Comparison of ENCODE assay signal across 36 cellular contexts in the genomic region with DNA sequence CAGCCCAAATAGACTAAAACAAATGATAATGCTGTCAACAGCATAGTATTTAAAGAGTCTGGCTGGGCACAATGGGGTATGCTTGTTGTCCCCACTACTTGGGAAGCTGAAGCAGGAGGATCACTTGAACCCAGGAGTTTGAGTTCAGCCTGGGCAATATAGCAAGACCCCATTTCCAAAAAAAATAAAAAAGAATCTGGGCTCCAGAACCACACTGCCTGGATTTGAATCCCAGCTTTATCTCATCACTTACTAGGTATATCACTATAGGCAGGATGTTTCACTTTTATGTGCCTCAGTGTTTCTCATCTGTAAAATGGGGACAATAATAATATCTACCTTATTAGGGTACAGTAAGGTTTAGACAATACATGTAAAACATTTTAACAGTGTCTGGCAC. TPM values are rescaled to one million over a fixed set of nuclear protein-coding genes. Genes with fewer than 3 reads are reported as not detected.
"Had no signal": no experiment of that assay in that cellular context is flagged by ENCODE, and none has a peak within 500 bp of the region (broad histone marks: within the 10 kb centered on the region; RNA-seq: fewer than 3 reads in every experiment).

No MANE protein-coding gene starts in this region.

- H3K27ac ChIP-seq: ascending aorta, cardiac muscle cell, VCaP had no signal

- FAIRE-seq: TTC549 had no signal

- H3K4me3 ChIP-seq: ascending aorta, cardiac muscle cell had no signal

- H3K36me3 Mint-ChIP-seq: activated naive CD4-positive, alpha-beta T cell treated with anti-CD3 and anti-CD28 coated beads, Interleukin-2, amount 50 U/mL, for 24 hours; activated naive CD8-positive, alpha-beta T cell; activated naive CD8-positive, alpha-beta T cell treated with anti-CD3 and anti-CD28 coated beads, Interleukin-2, amount 10 ng/mL, durations not matched to agents 7 days and 5 days had no signal

- DNase-seq: activated CD4-positive, alpha-beta memory T cell treated with anti-CD3 and anti-CD28 coated beads, Interleukin-2, amount 10 ng/mL, durations not matched to agents 7 days and 5 days; activated CD4-positive, alpha-beta T cell treated with anti-CD3 and anti-CD28 coated beads for 1 hour; activated CD4-positive, alpha-beta T cell treated with anti-CD3 and anti-CD28 coated beads for 36 hours; activated CD4-positive, alpha-beta T cell treated with anti-CD3 and anti-CD28 coated beads for 48 hours; activated CD4-positive, alpha-beta T cell treated with anti-CD3 and anti-CD28 coated beads, Interleukin-2, amount 10 ng/mL, durations not matched to agents 7 days and 5 days; activated CD4-positive, alpha-beta T cell treated with anti-CD3 and anti-CD28 coated beads, Interleukin-2, amount 50 U/mL, for 48 hours; activated CD4-positive, CD25-positive, alpha-beta regulatory T cell; activated CD8-positive, alpha-beta memory T cell treated with anti-CD3 and anti-CD28 coated beads for 24 hours; activated CD8-positive, alpha-beta memory T cell treated with anti-CD3 and anti-CD28 coated beads, Interleukin-2, amount 10 ng/mL, durations not matched to agents 7 days and 5 days; activated CD8-positive, alpha-beta memory T cell treated with anti-CD3 and anti-CD28 coated beads, Interleukin-2, amount 50 U/mL, for 48 hours; activated CD8-positive, alpha-beta T cell treated with anti-CD3 and anti-CD28 coated beads, Interleukin-2, amount 10 ng/mL, durations not matched to agents 7 days and 5 days; activated effector memory CD4-positive, alpha-beta T cell treated with Interleukin-2 at 50 U/mL for 16 hours; activated gamma-delta T cell; activated naive CD4-positive, alpha-beta T cell treated with anti-CD3 and anti-CD28 coated beads, Interleukin-2, amount 10 ng/mL, durations not matched to agents 7 days and 5 days; activated naive CD4-positive, alpha-beta T cell treated with Interleukin-2 at 50 U/mL for 16 hours; activated naive CD8-positive, alpha-beta T cell treated with anti-CD3 and anti-CD28 coated beads, Interleukin-2, amount 10 ng/mL, durations not matched to agents 7 days and 5 days; activated naive CD8-positive, alpha-beta T cell treated with anti-CD3 and anti-CD28 coated beads, Interleukin-2, amount 50 U/mL, for 24 hours; activated T-cell treated with anti-CD3 and anti-CD28 coated beads, Interleukin-2, amount 50 U/mL, for 24 hours; activated T-cell treated with anti-CD3 and anti-CD28 coated beads, Interleukin-2, amount 50 U/mL, for 48 hours; amygdala; caudate nucleus; cerebellar nuclear complex; T-helper 2 cell; T-helper 9 cell had no signal

- H3K9me3 Mint-ChIP-seq: activated CD4-positive, alpha-beta memory T cell treated with anti-CD3 and anti-CD28 coated beads, Interleukin-2, amount 10 ng/mL, durations not matched to agents 7 days and 5 days; activated CD4-positive, alpha-beta T cell treated with anti-CD3 and anti-CD28 coated beads, Interleukin-2, amount 10 ng/mL, durations not matched to agents 7 days and 5 days; activated naive CD4-positive, alpha-beta T cell treated with anti-CD3 and anti-CD28 coated beads, Interleukin-2, amount 10 ng/mL, durations not matched to agents 7 days and 5 days; activated naive CD4-positive, alpha-beta T cell treated with anti-CD3 and anti-CD28 coated beads, Interleukin-2, amount 50 U/mL, for 24 hours; activated naive CD8-positive, alpha-beta T cell treated with anti-CD3 and anti-CD28 coated beads, Interleukin-2, amount 50 U/mL, for 24 hours; activated T-cell treated with anti-CD3 and anti-CD28 coated beads, Interleukin-2, amount 50 U/mL, for 24 hours; activated T-helper 2 cell treated with anti-CD3 and anti-CD28 coated beads, Interferon-gamma antibody, Interleukin-2, Interleukin-4, amounts not matched to agents 10 μg/mL and 5 μg/mL and 100 μg/mL, durations not matched to agents 14 hours and 24 hours and 36 hours; central memory CD8-positive, alpha-beta T cell; T-helper 1 cell treated with Interleukin-12 subunit alpha and Interleukin-12 subunit beta and Interleukin-4 antibody, amounts not matched to agents 30 μg/mL and 1 μg/mL, for 36 hours; T-helper 2 cell treated with Interferon-gamma antibody and Interleukin-4, amounts not matched to agents 5 μg/mL and 100 μg/mL, for 36 hours had no signal

- ATAC-seq: activated CD4-positive, alpha-beta T cell treated with anti-CD3 and anti-CD28 coated beads for 36 hours; activated CD4-positive, CD25-positive, alpha-beta regulatory T cell treated with anti-CD3 and anti-CD28 coated beads, Interleukin-2, amount 50 U/mL, for 24 hours; activated CD8-positive, alpha-beta memory T cell treated with anti-CD3 and anti-CD28 coated beads, Interleukin-2, amount 10 ng/mL, durations not matched to agents 7 days and 5 days; activated CD8-positive, alpha-beta T cell treated with anti-CD3 and anti-CD28 coated beads, Interleukin-2, amount 10 ng/mL, durations not matched to agents 7 days and 5 days; activated naive CD8-positive, alpha-beta T cell treated with anti-CD3 and anti-CD28 coated beads, Interleukin-2, amount 50 U/mL, for 24 hours had no signal

- H3K27ac Mint-ChIP-seq: activated CD4-positive, alpha-beta memory T cell treated with anti-CD3 and anti-CD28 coated beads, Interleukin-2, amount 10 ng/mL, durations not matched to agents 7 days and 5 days; activated CD4-positive, alpha-beta T cell treated with anti-CD3 and anti-CD28 coated beads for 36 hours; activated CD4-positive, alpha-beta T cell treated with anti-CD3 and anti-CD28 coated beads, Interleukin-2, amount 10 ng/mL, durations not matched to agents 7 days and 5 days; activated CD8-positive, alpha-beta memory T cell treated with anti-CD3 and anti-CD28 coated beads, Interleukin-2, amount 10 ng/mL, durations not matched to agents 7 days and 5 days; activated CD8-positive, alpha-beta T cell treated with anti-CD3 and anti-CD28 coated beads, Interleukin-2, amount 10 ng/mL, durations not matched to agents 7 days and 5 days; activated naive CD4-positive, alpha-beta T cell treated with anti-CD3 and anti-CD28 coated beads, Interleukin-2, amount 10 ng/mL, durations not matched to agents 7 days and 5 days; activated naive CD4-positive, alpha-beta T cell treated with anti-CD3 and anti-CD28 coated beads, Interleukin-2, amount 50 U/mL, for 24 hours; activated naive CD8-positive, alpha-beta T cell; activated naive CD8-positive, alpha-beta T cell treated with anti-CD3 and anti-CD28 coated beads, Interleukin-2, amount 10 ng/mL, durations not matched to agents 7 days and 5 days; activated naive CD8-positive, alpha-beta T cell treated with anti-CD3 and anti-CD28 coated beads, Interleukin-2, amount 50 U/mL, for 24 hours; activated T-cell treated with anti-CD3 and anti-CD28 coated beads, Interleukin-2, amount 50 U/mL, for 24 hours; activated T-helper 2 cell treated with anti-CD3 and anti-CD28 coated beads, Interferon-gamma antibody, Interleukin-2, Interleukin-4, amounts not matched to agents 10 μg/mL and 5 μg/mL and 100 μg/mL, durations not matched to agents 14 hours and 24 hours and 36 hours; brain; T-helper 1 cell treated with Interleukin-12 subunit alpha and Interleukin-12 subunit beta and Interleukin-4 antibody, amounts not matched to agents 30 μg/mL and 1 μg/mL, for 36 hours; T-helper 2 cell treated with Interferon-gamma antibody and Interleukin-4, amounts not matched to agents 5 μg/mL and 100 μg/mL, for 36 hours had no signal

- H3K36me3 ChIP-seq: ascending aorta, cardiac muscle cell had no signal

- H3K4me3 Mint-ChIP-seq: activated CD4-positive, alpha-beta memory T cell treated with anti-CD3 and anti-CD28 coated beads, Interleukin-2, amount 10 ng/mL, durations not matched to agents 7 days and 5 days; activated CD4-positive, alpha-beta T cell treated with anti-CD3 and anti-CD28 coated beads for 36 hours; activated CD4-positive, alpha-beta T cell treated with anti-CD3 and anti-CD28 coated beads, Interleukin-2, amount 10 ng/mL, durations not matched to agents 7 days and 5 days; activated CD8-positive, alpha-beta memory T cell treated with anti-CD3 and anti-CD28 coated beads, Interleukin-2, amount 10 ng/mL, durations not matched to agents 7 days and 5 days; activated CD8-positive, alpha-beta T cell treated with anti-CD3 and anti-CD28 coated beads, Interleukin-2, amount 10 ng/mL, durations not matched to agents 7 days and 5 days; activated naive CD4-positive, alpha-beta T cell treated with anti-CD3 and anti-CD28 coated beads, Interleukin-2, amount 10 ng/mL, durations not matched to agents 7 days and 5 days; activated naive CD4-positive, alpha-beta T cell treated with anti-CD3 and anti-CD28 coated beads, Interleukin-2, amount 50 U/mL, for 24 hours; activated naive CD8-positive, alpha-beta T cell; activated naive CD8-positive, alpha-beta T cell treated with anti-CD3 and anti-CD28 coated beads, Interleukin-2, amount 10 ng/mL, durations not matched to agents 7 days and 5 days; activated naive CD8-positive, alpha-beta T cell treated with anti-CD3 and anti-CD28 coated beads, Interleukin-2, amount 50 U/mL, for 24 hours; activated T-cell treated with anti-CD3 and anti-CD28 coated beads, Interleukin-2, amount 50 U/mL, for 24 hours; brain; central memory CD8-positive, alpha-beta T cell; T-helper 1 cell treated with Interleukin-12 subunit alpha and Interleukin-12 subunit beta and Interleukin-4 antibody, amounts not matched to agents 30 μg/mL and 1 μg/mL, for 36 hours; T-helper 2 cell treated with Interferon-gamma antibody and Interleukin-4, amounts not matched to agents 5 μg/mL and 100 μg/mL, for 36 hours had no signal

- H3K9me3 ChIP-seq: ascending aorta had no signal

- H3K27me3 Mint-ChIP-seq: activated CD4-positive, alpha-beta memory T cell treated with anti-CD3 and anti-CD28 coated beads, Interleukin-2, amount 10 ng/mL, durations not matched to agents 7 days and 5 days; activated CD4-positive, alpha-beta T cell treated with anti-CD3 and anti-CD28 coated beads for 36 hours; activated CD4-positive, alpha-beta T cell treated with anti-CD3 and anti-CD28 coated beads, Interleukin-2, amount 10 ng/mL, durations not matched to agents 7 days and 5 days; activated CD8-positive, alpha-beta memory T cell treated with anti-CD3 and anti-CD28 coated beads, Interleukin-2, amount 10 ng/mL, durations not matched to agents 7 days and 5 days; activated naive CD4-positive, alpha-beta T cell treated with anti-CD3 and anti-CD28 coated beads, Interleukin-2, amount 50 U/mL, for 24 hours; activated naive CD8-positive, alpha-beta T cell; activated naive CD8-positive, alpha-beta T cell treated with anti-CD3 and anti-CD28 coated beads, Interleukin-2, amount 10 ng/mL, durations not matched to agents 7 days and 5 days; activated naive CD8-positive, alpha-beta T cell treated with anti-CD3 and anti-CD28 coated beads, Interleukin-2, amount 50 U/mL, for 24 hours; activated T-cell treated with anti-CD3 and anti-CD28 coated beads, Interleukin-2, amount 50 U/mL, for 24 hours; brain; central memory CD8-positive, alpha-beta T cell had no signal

- H3K27me3 ChIP-seq: ascending aorta, cardiac muscle cell had no signal

RNA-seq across cellular contexts. Expression of gene CDKL2, which starts 48.1 kb away (rescaled TPM):
- total RNA-seq: ascending aorta had no signal
